8 cellular contexts compared by ENCODE assay signal in genomic region chr3:46935168-46935858, GRCh38. TPM values are rescaled to one million over a fixed set of nuclear protein-coding genes. Genes with fewer than 3 reads are reported as not detected.
DNase-seq lines count a peak whose midpoint lies in the region; ATAC-seq and TF ChIP-seq lines count a peak whose summit lies in the region.

No MANE protein-coding gene starts in this region.

- intact Hi-C loops in vagina (cut with DNase I), result no loop called here

- H3K27ac Mint-ChIP-seq in endothelial cell (ENCODE audit: unreplicated experiment), result peak overlapping the region; percentile 45

- no peaks in the 10 kb centered on the region for H3K9me3 ChIP-seq in vagina

- no peak overlapping the region for H2BK15ac ChIP-seq in mesendoderm (replicated peaks; ENCODE audit: low read depth)

- peaks cover 9% of the 10 kb centered on the region for H3K4me1 ChIP-seq in mesendoderm (ENCODE audit: control insufficient read depth, low read depth, low read length)
- H3K4me1 ChIP-seq in vagina, result peaks cover 70% of the 10 kb centered on the region

- no peak overlapping the region for H3K23ac ChIP-seq in mesendoderm (ENCODE audit: low read length)

- no peak overlapping the region for H3K18ac ChIP-seq in mesendoderm (ENCODE audit: low read length)

- WGBS in mesendoderm (ENCODE audit: extremely low coverage, insufficient coverage, low lambda C conversion rate), result no CpG with 5 or more reads among the region's 7 CpGs

- H3K27ac ChIP-seq in mesendoderm (ENCODE audit: low read depth, low read length) (no peak overlapping the region), vagina (peak overlapping the region; percentile 73)

- H4K8ac ChIP-seq in mesendoderm (ENCODE audit: low read depth, low read length), result no peak overlapping the region

- no peak overlapping the region for H3K4ac ChIP-seq in mesendoderm (ENCODE audit: low read depth, low read length)

- H3K4me2 ChIP-seq in mesendoderm (ENCODE audit: low read length), result no peak overlapping the region

- H3K9ac ChIP-seq in mesendoderm (ENCODE audit: low read length), result no peak overlapping the region

- no peak overlapping the region for H2AK5ac ChIP-seq in mesendoderm (ENCODE audit: low read length)

- no peak for ATAC-seq in GM18505 (IDR thresholded peaks at IDR 0.05; ENCODE audit: unreplicated experiment)
- no peak for ATAC-seq in HG03280 (IDR thresholded peaks at IDR 0.05; ENCODE audit: unreplicated experiment)

- no peak overlapping the region for H3K4me3 ChIP-seq in mesendoderm (ENCODE audit: low read length)
- no peak overlapping the region for H3K4me3 ChIP-seq in vagina

- H3K27me3 Mint-ChIP-seq in endothelial cell (ENCODE audit: unreplicated experiment), result peaks cover 6% of the 10 kb centered on the region

- TF ChIP-seq CTCF in endothelial cell (IDR thresholded peaks at IDR 0.05; ENCODE audit: unreplicated experiment) (no peak), vagina (IDR thresholded peaks at IDR 0.05) (peak in 1 of 3 experiments; percentile 44)

- H3K36me3 ChIP-seq in mesendoderm (ENCODE audit: control insufficient read depth, insufficient read depth, low read length) (no peaks in the 10 kb centered on the region), vagina (peaks cover 0 to 27% of the 10 kb centered on the region in 2 donors)

- H3K79me1 ChIP-seq in mesendoderm (ENCODE audit: low read length), result peaks cover 51% of the 10 kb centered on the region

- TF ChIP-seq POLR2A in GM18505 (IDR thresholded peaks at IDR 0.05; ENCODE audit: borderline replicate concordance, extremely low read depth, insufficient read depth, insufficient read length), result peak; percentile 26
- TF ChIP-seq POLR2A in vagina (IDR thresholded peaks at IDR 0.05), result no peak

- H3K27me3 ChIP-seq in mesendoderm (ENCODE audit: insufficient read depth, low read length, poor library complexity) (no peaks in the 10 kb centered on the region), vagina (no peaks in the 10 kb centered on the region)

- H4K5ac ChIP-seq in mesendoderm (ENCODE audit: low read length), result no peak overlapping the region

- no peak overlapping the region for H3K4me3 Mint-ChIP-seq in endothelial cell (ENCODE audit: unreplicated experiment)

- H2BK120ac ChIP-seq in mesendoderm (ENCODE audit: low read depth, low read length), result no peak overlapping the region

- no peaks in the 10 kb centered on the region for H3K9me3 Mint-ChIP-seq in endothelial cell (ENCODE audit: unreplicated experiment)

- peak; percentile 12 for DNase-seq in OCI-M2 (lab: John Stamatoyannopoulos, UW; ENCODE audit: unreplicated experiment)
- peak; percentile 22 for DNase-seq in endothelial cell (ENCODE audit: low spot score)
- DNase-seq in mesendoderm, result peak; percentile 99
- DNase-seq in vagina (ENCODE audit: extremely low spot score in 2 of 2), result no peak
- no peak for DNase-seq in GF-D8 (lab: John Stamatoyannopoulos, UW)
- DNase-seq in NOMO-1 treated with dmso at 0.1 percent for 144 hours (lab: John Stamatoyannopoulos, UW; ENCODE audit: unreplicated experiment), result no peak

- H3K4me1 Mint-ChIP-seq in endothelial cell (ENCODE audit: unreplicated experiment), result peaks cover 37% of the 10 kb centered on the region

- H3K36me3 Mint-ChIP-seq in endothelial cell (ENCODE audit: low read depth, unreplicated experiment), result peaks cover 21% of the 10 kb centered on the region

- H3K56ac ChIP-seq in mesendoderm (ENCODE audit: low read length), result no peak overlapping the region

- H3K79me2 ChIP-seq in mesendoderm (ENCODE audit: control insufficient read depth, insufficient read depth, low read length), result peaks cover 43% of the 10 kb centered on the region

- no peak overlapping the region for H2BK5ac ChIP-seq in mesendoderm (ENCODE audit: low read length)

RNA-seq across cellular contexts. Expression of gene CCDC12, which starts 41.2 kb away (rescaled TPM):
- 36.3 TPM for total RNA-seq in endothelial cell (ENCODE audit: unreplicated experiment)
- polyA plus RNA-seq in mesendoderm (2013, experiment 1 of 2), result 49.1 TPM
- polyA plus RNA-seq in mesendoderm (2013, experiment 2 of 2), result 48.9 TPM
- 55.5 TPM for total RNA-seq in vagina

RNA-seq across cellular contexts. Expression of gene NBEAL2, which starts 44.2 kb away (rescaled TPM):
- total RNA-seq in endothelial cell (ENCODE audit: unreplicated experiment) (202 TPM), vagina (227 TPM)
- polyA plus RNA-seq in mesendoderm (2013, experiment 1 of 2), result 11.0 TPM
- polyA plus RNA-seq in mesendoderm (2013, experiment 2 of 2), result 11.0 TPM

RNA-seq across cellular contexts. Expression of gene PTH1R, which starts 57.8 kb away (rescaled TPM):
- total RNA-seq in endothelial cell (ENCODE audit: unreplicated experiment) (6.2 TPM), vagina (13.0 TPM)
- polyA plus RNA-seq in mesendoderm (2013, experiment 1 of 2), result 4.0 TPM
- 4.5 TPM for polyA plus RNA-seq in mesendoderm (2013, experiment 2 of 2)

Comparison
In these comparisons a context has a peak if more than half of its experiments do, and no peak if none do; other contexts are left out.
1. DNase-seq: peak in OCI-M2 (single experiment), endothelial cell (single experiment) and mesendoderm (single experiment); none in vagina (0 of 2), GF-D8 (single experiment) and NOMO-1 treated with dmso at 0.1 percent for 144 hours (single experiment).